In genomic region chr1:235342471-235342870, GRCh38 we compare ENCODE assay signal across 19 cellular contexts. TPM values are rescaled to one million over a fixed set of nuclear protein-coding genes. Genes with fewer than 3 reads are reported as not detected.
DNase-seq lines count a peak whose midpoint lies in the region; ATAC-seq, FAIRE-seq and TF ChIP-seq lines count a peak whose summit lies in the region.
"Had no signal": no experiment of that assay in that cellular context is flagged by ENCODE, and none has a peak within 500 bp of the region (broad histone marks: within the 10 kb centered on the region; RNA-seq: fewer than 3 reads in every experiment).

No MANE protein-coding gene starts in this region.

- no peaks in the 10 kb centered on the region for H3K4me1 Mint-ChIP-seq in stimulated activated effector memory CD8-positive, alpha-beta T cell treated with anti-CD3 and anti-CD28 coated beads, Interleukin-12 subunit alpha, Interleukin-12 subunit beta, amount 100 ng/mL, for 72 hours

- intact Hi-C loops in HepG2 (cut with micrococcal nuclease; ENCODE audit: unreplicated experiment): no loop called here
- intact Hi-C loops in right lobe of liver (cut with DNase I): no loop called here

- H3K27ac Mint-ChIP-seq in stimulated activated effector memory CD8-positive, alpha-beta T cell treated with anti-CD3 and anti-CD28 coated beads, Interleukin-12 subunit alpha, Interleukin-12 subunit beta, amount 100 ng/mL, for 72 hours: peak overlapping the region; percentile 60
- H3K27ac Mint-ChIP-seq: CD4-positive, CD25-positive, alpha-beta regulatory T cell had no signal

- H3K4me2 ChIP-seq in HepG2 (ENCODE audit: low read depth, low read length): no peak overlapping the region

- no peaks in the 10 kb centered on the region for H3K79me2 ChIP-seq in HepG2 (ENCODE audit: insufficient read depth, low read length)

- CTCF ChIA-PET in HepG2 (lab: Yijun Ruan, JAX; ENCODE audit: low intra/inter-chr PET ratio, low total read pairs): no interaction called here

- H2AFZ ChIP-seq in HepG2 (ENCODE audit: low read length): no peak overlapping the region

- FAIRE-seq in HepG2 (lab: Jason Lieb, UNC) (no peak), GM19239 (lab: Jason Lieb, UNC) (no peak)
- FAIRE-seq: GM12892, H1 had no signal

- peaks cover 80% of the 10 kb centered on the region for H3K36me3 Mint-ChIP-seq in stimulated activated effector memory CD8-positive, alpha-beta T cell treated with anti-CD3 and anti-CD28 coated beads, Interleukin-12 subunit alpha, Interleukin-12 subunit beta, amount 100 ng/mL, for 72 hours

- no peaks in the 10 kb centered on the region for H3K4me1 ChIP-seq in HepG2 (ENCODE audit: insufficient read depth, low read length)
- H3K4me1 ChIP-seq in right lobe of liver: peaks cover 0 to under 1% (median 0%) of the 10 kb centered on the region in 4 donors
- H3K4me1 ChIP-seq: SJSA1 had no signal

- H3K27ac ChIP-seq in HepG2 (ENCODE audit: extremely low read length, insufficient read depth, low read length) (no peak overlapping the region), right lobe of liver (no peak overlapping the region), WERI-Rb-1 (no peak overlapping the region)
- H3K27ac ChIP-seq: SJSA1 had no signal

- H3K27me3 ChIP-seq in HepG2 (ENCODE audit: control insufficient read depth in 1 of 2, insufficient read depth in 2 of 2, low read length in 2 of 2) (no peaks in the 10 kb centered on the region), right lobe of liver (no peaks in the 10 kb centered on the region), WERI-Rb-1 (ENCODE audit: insufficient read depth, low read depth, severe bottlenecking) (no peaks in the 10 kb centered on the region)
- H3K27me3 ChIP-seq: SJSA1 had no signal

- H3K9ac ChIP-seq in HepG2 (ENCODE audit: insufficient read depth, low read depth, low read length): no peak overlapping the region

- BruUV-seq in HepG2 (replicated peaks; lab: Mats Ljungman, UMichigan): TSS peak; percentile 41

- H3K9me3 Mint-ChIP-seq in stimulated activated effector memory CD8-positive, alpha-beta T cell treated with anti-CD3 and anti-CD28 coated beads, Interleukin-12 subunit alpha, Interleukin-12 subunit beta, amount 100 ng/mL, for 72 hours: no peaks in the 10 kb centered on the region
- H3K9me3 Mint-ChIP-seq: CD4-positive, CD25-positive, alpha-beta regulatory T cell had no signal

- H3K36me3 ChIP-seq in HepG2 (replicated peaks in 1 of 2; ENCODE audit: control insufficient read depth in 1 of 2, insufficient read depth in 2 of 2, low read length in 2 of 2): peaks cover 2 to 22% of the 10 kb centered on the region in 2 experiments; a peak in 4 of 5 replicates
- peaks cover 0 to 16% (median 0%) of the 10 kb centered on the region in 4 donors for H3K36me3 ChIP-seq in right lobe of liver
- peaks cover 7% of the 10 kb centered on the region for H3K36me3 ChIP-seq in WERI-Rb-1

- no peak for TF ChIP-seq CTCF in HepG2 (CRISPR knock-in tag; IDR thresholded peaks at IDR 0.05)
- no peak for TF ChIP-seq CTCF in right lobe of liver (IDR thresholded peaks at IDR 0.05)
- no peak for TF ChIP-seq CTCF in WERI-Rb-1 (IDR thresholded peaks at IDR 0.05; ENCODE audit: low read depth, low read length)

- POLR2A ChIA-PET in HepG2 (lab: Yijun Ruan, JAX): no interaction called here

- WGBS in HepG2 (ENCODE audit: low lambda C conversion rate): 96% methylated on average over 3 of the region's 3 CpGs
- WGBS in right lobe of liver (ENCODE audit: insufficient coverage, low coverage, low lambda C conversion rate, missing lambda C conversion rate): 91% methylated on average over 3 of the region's 3 CpGs

- in situ Hi-C loops in HepG2 (cut with HindIII; ENCODE audit: extremely low pct_ligation_motif_present, low pct_unique_long_range_greater_than_20kb): no loop called here

- H3K4me3 Mint-ChIP-seq in stimulated activated effector memory CD8-positive, alpha-beta T cell treated with anti-CD3 and anti-CD28 coated beads, Interleukin-12 subunit alpha, Interleukin-12 subunit beta, amount 100 ng/mL, for 72 hours: no peak overlapping the region

- H3K4me3 ChIP-seq in HepG2 (replicated peaks in 1 of 3; ENCODE audit: insufficient read depth in 1 of 3, low read depth in 2 of 3, low read length in 3 of 3) (no peak overlapping the region), right lobe of liver (no peak overlapping the region), WERI-Rb-1 (ENCODE audit: low read depth, low read length) (no peak overlapping the region)
- H3K4me3 ChIP-seq: SJSA1 had no signal

- TF ChIP-seq POLR2A in HepG2 (IDR thresholded peaks at IDR 0.05; ENCODE audit: insufficient read depth in 1 of 2, low read depth in 2 of 2, low read length in 2 of 2): no peak
- no peak for TF ChIP-seq POLR2A in right lobe of liver (IDR thresholded peaks at IDR 0.05)
- TF ChIP-seq POLR2A in erythroblast (IDR thresholded peaks at IDR 0.05; ENCODE audit: low read length): no peak

- TF ChIP-seq RAD21 in HepG2 (CRISPR knock-in tag; IDR thresholded peaks at IDR 0.05): no peak

- H4K20me1 ChIP-seq in HepG2 (ENCODE audit: insufficient read depth, low read length): no peaks in the 10 kb centered on the region

- TF ChIP-seq EP300 in HepG2 (IDR thresholded peaks at IDR 0.05; ENCODE audit: low read depth in 2 of 2, low read length in 2 of 2) (no peak), HepG2 (CRISPR knock-in tag; IDR thresholded peaks at IDR 0.05; ENCODE audit: borderline replicate concordance) (no peak)

- no peaks in the 10 kb centered on the region for H3K9me3 ChIP-seq in HepG2 (ENCODE audit: low read length)
- no peaks in the 10 kb centered on the region for H3K9me3 ChIP-seq in right lobe of liver
- H3K9me3 ChIP-seq in WERI-Rb-1 (ENCODE audit: severe bottlenecking): no peaks in the 10 kb centered on the region
- H3K9me3 ChIP-seq: SJSA1 had no signal

- no peak for ATAC-seq in HepG2
- ATAC-seq in right lobe of liver: no peak
- no peak for ATAC-seq in stimulated activated effector memory CD8-positive, alpha-beta T cell treated with anti-CD3 and anti-CD28 coated beads, Interleukin-12 subunit alpha, Interleukin-12 subunit beta, amount 100 ng/mL, for 72 hours
- ATAC-seq in HG03135 (IDR thresholded peaks at IDR 0.05; ENCODE audit: unreplicated experiment): no peak
- ATAC-seq: Right ventricle myocardium inferior had no signal

- DNase-seq in HepG2 (ENCODE audit: low spot score): no peak
- no peak for DNase-seq in right lobe of liver
- DNase-seq in NCI-H524 treated with DMSO at 0.1 percent for 48 hours (lab: John Stamatoyannopoulos, UW): peak; percentile 59
- DNase-seq in WERI-Rb-1: peak; percentile 69
- DNase-seq in stimulated activated effector memory CD8-positive, alpha-beta T cell treated with anti-CD3 and anti-CD28 coated beads, Interleukin-12 subunit alpha, Interleukin-12 subunit beta, amount 100 ng/mL, for 72 hours (ENCODE audit: low spot score in 2 of 2): no peak
- no peak for DNase-seq in erythroblast (lab: John Stamatoyannopoulos, UW)
- no peak for DNase-seq in GM19239 (ENCODE audit: insufficient read length, low spot score)
- DNase-seq: CD4-positive, CD25-positive, alpha-beta regulatory T cell; DND-41; KBM-7; NCI-H1092 treated with DMSO at 0.1 percent for 48 hours; NCI-H1436 treated with DMSO at 0.1 percent for 48 hours; NCI-H1930; NCI-H748 treated with DMSO at 0.1 percent for 48 hours had no signal

RNA-seq across cellular contexts. Expression of gene GGPS1, which starts 14.1 kb away (rescaled TPM):
- 42.6 and 59.1 TPM in 2 replicates for total RNA-seq in HepG2 (2016; rRNA removed; fragmentation: Illumina TruSeq; extraction: Trizol)
- 21.5 and 21.8 TPM in 2 replicates for total RNA-seq in HepG2 (2016; cell fraction: cytosol; rRNA removed; fragmentation: Illumina TruSeq; extraction: Trizol; ENCODE audit: low read depth)
- total RNA-seq in HepG2 (2016; cell fraction: insoluble cytoplasmic fraction; rRNA removed; fragmentation: Illumina TruSeq; extraction: Trizol): 38.1 and 62.2 TPM in 2 replicates
- total RNA-seq in HepG2 (2016; cell fraction: membrane; rRNA removed; fragmentation: Illumina TruSeq; extraction: Trizol): 37.1 and 44.7 TPM in 2 replicates
- total RNA-seq in HepG2 (2016; cell fraction: nucleus; rRNA removed; fragmentation: Illumina TruSeq; extraction: Trizol): 11.9 and 16.2 TPM in 2 replicates
- 25.8 and 28.8 TPM in 2 replicates for polyA plus RNA-seq in HepG2 (2011; rRNA removed)
- 12.9 and 22.2 TPM in 2 replicates for polyA plus RNA-seq in HepG2 (2011; cell fraction: cytosol; rRNA removed)
- 4.4 and 11.2 TPM in 2 replicates for polyA plus RNA-seq in HepG2 (2011; cell fraction: nucleus; rRNA removed)
- polyA plus RNA-seq in HepG2 (2012): 30.9 and 36.8 TPM in 2 replicates
- polyA plus RNA-seq in HepG2 (2016; cell fraction: cytosol; fragmentation: Illumina TruSeq; extraction: Trizol; ENCODE audit: low read depth): 11.2 and 11.4 TPM in 2 replicates
- polyA plus RNA-seq in HepG2 (2016; cell fraction: insoluble cytoplasmic fraction; fragmentation: Illumina TruSeq; extraction: Trizol; ENCODE audit: low read depth): 59.2 and 60.3 TPM in 2 replicates
- 29.1 and 29.2 TPM in 2 replicates for polyA plus RNA-seq in HepG2 (2016; cell fraction: membrane; fragmentation: Illumina TruSeq; extraction: Trizol; ENCODE audit: low read depth)
- polyA plus RNA-seq in HepG2 (2016; cell fraction: nucleus; fragmentation: Illumina TruSeq; extraction: Trizol; ENCODE audit: insufficient read depth, low read depth): 24.5 and 28.8 TPM in 2 replicates
- 17.0 and 17.9 TPM in 2 replicates for polyA minus RNA-seq in HepG2 (2011; rRNA and poly(A)+ RNA removed; ENCODE audit: low replicate concordance)
- 15.0 and 19.9 TPM in 2 replicates for polyA minus RNA-seq in HepG2 (2011; cell fraction: cytosol; rRNA and poly(A)+ RNA removed)
- 11.3 and 17.7 TPM in 2 replicates for polyA minus RNA-seq in HepG2 (2011; cell fraction: nucleus; rRNA and poly(A)+ RNA removed)
- total RNA-seq in right lobe of liver: 10 to 100 TPM in 4 of 6 experiments, 1 to 10 TPM in 2; 7.8 to 12.1 (median 10.6) TPM

RNA-seq across cellular contexts. Expression of gene ARID4B, which starts 14.5 kb away (rescaled TPM):
- total RNA-seq in HepG2 (2016; rRNA removed; fragmentation: Illumina TruSeq; extraction: Trizol): 24.6 and 26.9 TPM in 2 replicates
- 3.6 and 6.4 TPM in 2 replicates for total RNA-seq in HepG2 (2016; cell fraction: cytosol; rRNA removed; fragmentation: Illumina TruSeq; extraction: Trizol; ENCODE audit: low read depth)
- 25.3 and 26.7 TPM in 2 replicates for total RNA-seq in HepG2 (2016; cell fraction: insoluble cytoplasmic fraction; rRNA removed; fragmentation: Illumina TruSeq; extraction: Trizol)
- 6.4 and 8.2 TPM in 2 replicates for total RNA-seq in HepG2 (2016; cell fraction: membrane; rRNA removed; fragmentation: Illumina TruSeq; extraction: Trizol)
- total RNA-seq in HepG2 (2016; cell fraction: nucleus; rRNA removed; fragmentation: Illumina TruSeq; extraction: Trizol): 40.1 and 45.0 TPM in 2 replicates
- 7.2 and 9.7 TPM in 2 replicates for polyA plus RNA-seq in HepG2 (2011; rRNA removed)
- 3.3 and 4.4 TPM in 2 replicates for polyA plus RNA-seq in HepG2 (2011; cell fraction: cytosol; rRNA removed)
- 12.9 and 13.1 TPM in 2 replicates for polyA plus RNA-seq in HepG2 (2011; cell fraction: nucleus; rRNA removed)
- polyA plus RNA-seq in HepG2 (2012): 13.4 and 18.5 TPM in 2 replicates
- polyA plus RNA-seq in HepG2 (2016; cell fraction: cytosol; fragmentation: Illumina TruSeq; extraction: Trizol; ENCODE audit: low read depth): 0.25 and 0.27 TPM in 2 replicates
- 14.8 and 15.4 TPM in 2 replicates for polyA plus RNA-seq in HepG2 (2016; cell fraction: insoluble cytoplasmic fraction; fragmentation: Illumina TruSeq; extraction: Trizol; ENCODE audit: low read depth)
- polyA plus RNA-seq in HepG2 (2016; cell fraction: membrane; fragmentation: Illumina TruSeq; extraction: Trizol; ENCODE audit: low read depth): 0.92 and 0.98 TPM in 2 replicates
- polyA plus RNA-seq in HepG2 (2016; cell fraction: nucleus; fragmentation: Illumina TruSeq; extraction: Trizol; ENCODE audit: insufficient read depth, low read depth): 30.0 and 32.3 TPM in 2 replicates
- 9.7 and 16.5 TPM in 2 replicates for polyA minus RNA-seq in HepG2 (2011; rRNA and poly(A)+ RNA removed; ENCODE audit: low replicate concordance)
- polyA minus RNA-seq in HepG2 (2011; cell fraction: cytosol; rRNA and poly(A)+ RNA removed): 10.8 and 14.8 TPM in 2 replicates
- polyA minus RNA-seq in HepG2 (2011; cell fraction: nucleus; rRNA and poly(A)+ RNA removed): 73.5 and 86.1 TPM in 2 replicates
- total RNA-seq in right lobe of liver: 10 to 100 TPM in 4 of 6 experiments, 1 to 10 TPM in 2; 8.0 to 16.2 (median 11.4) TPM

RNA-seq across cellular contexts. Expression of gene TBCE, which starts 24.8 kb away (rescaled TPM):
- 25.6 and 33.0 TPM in 2 replicates for total RNA-seq in HepG2 (2016; rRNA removed; fragmentation: Illumina TruSeq; extraction: Trizol)
- 14.7 and 15.8 TPM in 2 replicates for total RNA-seq in HepG2 (2016; cell fraction: cytosol; rRNA removed; fragmentation: Illumina TruSeq; extraction: Trizol; ENCODE audit: low read depth)
- 26.3 and 39.6 TPM in 2 replicates for total RNA-seq in HepG2 (2016; cell fraction: insoluble cytoplasmic fraction; rRNA removed; fragmentation: Illumina TruSeq; extraction: Trizol)
- total RNA-seq in HepG2 (2016; cell fraction: membrane; rRNA removed; fragmentation: Illumina TruSeq; extraction: Trizol): 11.4 and 12.5 TPM in 2 replicates
- total RNA-seq in HepG2 (2016; cell fraction: nucleus; rRNA removed; fragmentation: Illumina TruSeq; extraction: Trizol): 21.0 and 25.5 TPM in 2 replicates
- polyA plus RNA-seq in HepG2 (2011; rRNA removed): 24.4 and 31.1 TPM in 2 replicates
- polyA plus RNA-seq in HepG2 (2011; cell fraction: cytosol; rRNA removed): 15.6 and 21.0 TPM in 2 replicates
- polyA plus RNA-seq in HepG2 (2011; cell fraction: nucleus; rRNA removed): 26.3 and 27.5 TPM in 2 replicates
- 35.3 and 48.1 TPM in 2 replicates for polyA plus RNA-seq in HepG2 (2012)
- 5.5 and 5.9 TPM in 2 replicates for polyA plus RNA-seq in HepG2 (2016; cell fraction: cytosol; fragmentation: Illumina TruSeq; extraction: Trizol; ENCODE audit: low read depth)
- 33.2 and 36.2 TPM in 2 replicates for polyA plus RNA-seq in HepG2 (2016; cell fraction: insoluble cytoplasmic fraction; fragmentation: Illumina TruSeq; extraction: Trizol; ENCODE audit: low read depth)
- polyA plus RNA-seq in HepG2 (2016; cell fraction: membrane; fragmentation: Illumina TruSeq; extraction: Trizol; ENCODE audit: low read depth): 7.0 and 7.4 TPM in 2 replicates
- polyA plus RNA-seq in HepG2 (2016; cell fraction: nucleus; fragmentation: Illumina TruSeq; extraction: Trizol; ENCODE audit: insufficient read depth, low read depth): 60.6 and 63.9 TPM in 2 replicates
- polyA minus RNA-seq in HepG2 (2011; rRNA and poly(A)+ RNA removed; ENCODE audit: low replicate concordance): 9.1 and 14.9 TPM in 2 replicates
- polyA minus RNA-seq in HepG2 (2011; cell fraction: cytosol; rRNA and poly(A)+ RNA removed): 13.1 and 16.3 TPM in 2 replicates
- 44.9 and 47.3 TPM in 2 replicates for polyA minus RNA-seq in HepG2 (2011; cell fraction: nucleus; rRNA and poly(A)+ RNA removed)
- 10 to 100 TPM; 11.2 to 16.6 (median 13.3) TPM for total RNA-seq in right lobe of liver

Comparison
In these comparisons a context has a peak if more than half of its experiments do, and no peak if none do; other contexts are left out.
1. DNase-seq: peak in NCI-H524 treated with DMSO at 0.1 percent for 48 hours (single experiment) and WERI-Rb-1 (single experiment); none in HepG2 (single experiment), right lobe of liver (0 of 3), stimulated activated effector memory CD8-positive, alpha-beta T cell treated with anti-CD3 and anti-CD28 coated beads, Interleukin-12 subunit alpha, Interleukin-12 subunit beta, amount 100 ng/mL, for 72 hours (0 of 2), erythroblast (0 of 2) and GM19239 (single experiment).